ENCODE assay signal across 10 cellular contexts in the genomic region with DNA sequence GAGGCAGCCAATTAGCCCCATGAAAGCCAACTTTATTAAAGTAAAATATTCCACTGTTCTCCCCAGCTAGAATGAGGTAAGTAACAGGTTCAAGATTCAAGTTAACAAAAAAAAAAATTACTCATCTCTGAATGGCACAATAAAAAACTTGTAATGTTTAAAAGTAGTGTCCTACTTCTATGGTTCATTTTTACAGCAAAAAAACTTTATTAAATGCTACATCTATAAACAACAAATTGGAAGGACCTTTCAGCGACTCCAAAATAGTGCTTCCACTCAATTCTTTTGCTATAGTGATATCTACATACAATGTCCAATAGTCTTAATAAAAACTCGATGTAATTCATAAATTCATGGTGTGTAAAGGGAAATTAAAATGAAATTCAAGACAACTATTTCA.
"Had no signal": no experiment of that assay in that cellular context is flagged by ENCODE, and none has a peak within 500 bp of the region (broad histone marks: within the 10 kb centered on the region; RNA-seq: fewer than 3 reads in every experiment).

No MANE protein-coding gene starts in this region.

- H3K27ac Mint-ChIP-seq: IgD-negative memory B cell had no signal

- DNase-seq: IMR-90, Karpas-422, Kasumi-1, KBM-7, KG1 had no signal

- H3K9ac ChIP-seq: KMS-11 had no signal

- ATAC-seq: HepG2 had no signal

- H3K9me3 Mint-ChIP-seq: IgD-negative memory B cell had no signal

- H3K4me1 Mint-ChIP-seq: IgD-negative memory B cell had no signal

- H3K4me3 Mint-ChIP-seq: IgD-negative memory B cell had no signal

- FAIRE-seq: HepG2, HTR-8/SVneo had no signal

- H3K27ac ChIP-seq: HL-60, KMS-11 had no signal

- H3K4me2 ChIP-seq: KMS-11 had no signal

- H3K27me3 Mint-ChIP-seq: IgD-negative memory B cell had no signal
